In the genomic region with DNA sequence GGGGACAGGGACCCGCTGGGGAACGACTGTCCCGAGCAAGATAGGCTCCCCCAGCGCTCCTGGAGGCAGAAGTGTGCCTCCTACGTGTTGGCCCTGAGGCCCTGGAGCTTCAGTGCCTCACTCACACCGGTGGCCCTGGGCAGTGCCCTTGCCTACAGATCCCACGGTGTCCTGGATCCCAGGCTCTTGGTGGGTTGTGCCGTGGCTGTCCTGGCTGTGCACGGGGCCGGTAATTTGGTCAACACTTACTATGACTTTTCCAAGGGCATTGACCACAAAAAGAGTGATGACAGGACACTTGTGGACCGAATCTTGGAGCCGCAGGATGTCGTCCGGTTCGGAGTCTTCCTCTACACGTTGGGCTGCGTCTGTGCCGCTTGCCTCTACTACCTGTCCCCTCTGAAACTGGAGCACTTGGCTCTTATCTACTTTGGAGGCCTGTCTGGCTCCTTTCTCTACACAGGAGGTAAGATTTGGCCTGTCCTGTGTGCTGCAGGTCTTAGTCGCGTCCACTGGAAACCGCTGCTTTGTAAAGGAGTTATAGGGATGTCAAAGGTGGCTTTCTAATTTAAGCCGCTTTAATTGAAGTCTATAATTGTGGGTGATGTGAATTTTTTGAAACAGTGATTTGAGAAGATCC, we compare ENCODE assay signal across 8 cellular contexts. TPM values are rescaled to one million over a fixed set of nuclear protein-coding genes. Genes with fewer than 3 reads are reported as not detected.
DNase-seq lines count a peak whose midpoint lies in the region; TF ChIP-seq lines count a peak whose summit lies in the region.

No MANE protein-coding gene starts in this region.

- WGBS in stomach, 5 donors = 2 to 11% (median 5%) methylated on average over 12 to 22 of the region's 22 CpGs

- H3K4me3 Mint-ChIP-seq in activated naive CD4-positive, alpha-beta T cell treated with anti-CD3 and anti-CD28 coated beads, Interleukin-2, amount 10 ng/mL, durations not matched to agents 7 days and 5 days = peak overlapping the region; percentile 99
- H3K4me3 Mint-ChIP-seq in immature natural killer cell = peak overlapping the region; percentile 90 to 93 (median 91)

- TF ChIP-seq POLR2A in stomach (IDR thresholded peaks at IDR 0.05) = no peak

- H3K27ac ChIP-seq in HL-60 (replicated peaks) = peak overlapping the region; percentile 100
- H3K27ac ChIP-seq in stomach = peak overlapping the region; percentile 94 to 99 (median 95)

- H3K9ac ChIP-seq in adipocyte (ENCODE audit: low read length) = peak overlapping the region; percentile 88

- no peaks in the 10 kb centered on the region for H3K36me3 ChIP-seq in adipocyte (ENCODE audit: control insufficient read depth, insufficient read depth, low read length, severe bottlenecking)
- peaks cover 0 to 24% (median 16%) of the 10 kb centered on the region in 4 donors for H3K36me3 ChIP-seq in stomach

- H3K9me3 ChIP-seq in adipocyte (ENCODE audit: control insufficient read depth, low read length) (no peaks in the 10 kb centered on the region), stomach (no peaks in the 10 kb centered on the region)

- H3K4me1 Mint-ChIP-seq in activated naive CD4-positive, alpha-beta T cell treated with anti-CD3 and anti-CD28 coated beads, Interleukin-2, amount 10 ng/mL, durations not matched to agents 7 days and 5 days = peaks cover 43% of the 10 kb centered on the region
- peaks cover 27 to 43% of the 10 kb centered on the region in 2 donors for H3K4me1 Mint-ChIP-seq in immature natural killer cell

- peak overlapping the region; percentile 88 for H3K27ac Mint-ChIP-seq in activated naive CD4-positive, alpha-beta T cell treated with anti-CD3 and anti-CD28 coated beads, Interleukin-2, amount 10 ng/mL, durations not matched to agents 7 days and 5 days
- peak overlapping the region; percentile 84 to 96 (median 94) for H3K27ac Mint-ChIP-seq in immature natural killer cell

- H3K27me3 ChIP-seq in HL-60 (ENCODE audit: insufficient read depth, poor library complexity, severe bottlenecking) (no peaks in the 10 kb centered on the region), adipocyte (replicated peaks; ENCODE audit: control insufficient read depth, insufficient read depth, low read length) (no peaks in the 10 kb centered on the region), stomach (no peaks in the 10 kb centered on the region)

- TF ChIP-seq CTCF in HL-60 (IDR thresholded peaks at IDR 0.05; ENCODE audit: insufficient read depth, low read length) (no peak), stomach (IDR thresholded peaks at IDR 0.05) (no peak)

- H3K4me3 ChIP-seq in HL-60 (replicated peaks; ENCODE audit: insufficient read depth, low read length) (peak overlapping the region; percentile 55), adipocyte (ENCODE audit: low read length) (peak overlapping the region; percentile 84), stomach (peak overlapping the region; percentile 75 to 85 (median 80))

- CTCF ChIA-PET in activated naive CD4-positive, alpha-beta T cell treated with anti-CD3 and anti-CD28 coated beads, Interleukin-2, amount 10 ng/mL, durations not matched to agents 7 days and 5 days (lab: Charles Lee) = no interaction called here

- peaks cover 19% of the 10 kb centered on the region for H3K4me1 ChIP-seq in adipocyte (ENCODE audit: control insufficient read depth, insufficient read depth, low read length)
- H3K4me1 ChIP-seq in stomach = peaks cover 25 to 45% (median 38%) of the 10 kb centered on the region in 4 donors

- DNase-seq in activated naive CD4-positive, alpha-beta T cell treated with anti-CD3 and anti-CD28 coated beads, Interleukin-2, amount 10 ng/mL, durations not matched to agents 7 days and 5 days = peak; percentile 41
- DNase-seq in activated naive CD4-positive, alpha-beta T cell (lab: John Stamatoyannopoulos, UW) = no peak
- peak in 1 of 2 experiments; percentile 11 for DNase-seq in HL-60 (ENCODE audit: low read depth in 1 of 2, low spot score in 1 of 2)
- DNase-seq in adipocyte (ENCODE audit: low read depth) = no peak
- DNase-seq in immature natural killer cell = peak in 1 of 3 donors; percentile 7
- DNase-seq in stomach = no peak
- DNase-seq in cerebellar nuclear complex (lab: John Stamatoyannopoulos, UW) = no peak
- no peak for DNase-seq in cortex of kidney (lab: John Stamatoyannopoulos, UW)

- no peaks in the 10 kb centered on the region for H3K9me3 Mint-ChIP-seq in activated naive CD4-positive, alpha-beta T cell treated with anti-CD3 and anti-CD28 coated beads, Interleukin-2, amount 10 ng/mL, durations not matched to agents 7 days and 5 days
- no peaks in the 10 kb centered on the region for H3K9me3 Mint-ChIP-seq in immature natural killer cell

- H3K27me3 Mint-ChIP-seq in activated naive CD4-positive, alpha-beta T cell treated with anti-CD3 and anti-CD28 coated beads, Interleukin-2, amount 10 ng/mL, durations not matched to agents 7 days and 5 days = peaks cover 8% of the 10 kb centered on the region
- H3K27me3 Mint-ChIP-seq in immature natural killer cell (ENCODE audit: low read depth in 3 of 3) = peaks cover 1 to 3% (median 2%) of the 10 kb centered on the region in 3 donors

- H3K36me3 Mint-ChIP-seq in activated naive CD4-positive, alpha-beta T cell treated with anti-CD3 and anti-CD28 coated beads, Interleukin-2, amount 10 ng/mL, durations not matched to agents 7 days and 5 days = peaks cover 32% of the 10 kb centered on the region
- peaks cover 0 to 13% (median 5%) of the 10 kb centered on the region in 3 donors for H3K36me3 Mint-ChIP-seq in immature natural killer cell

- intact Hi-C loops in stomach (cut with DNase I; ENCODE audit: low total_unique reads) = no loop called here

- TF ChIP-seq EP300 in stomach (IDR thresholded peaks at IDR 0.05) = no peak

RNA-seq across cellular contexts. Expression of a gene that starts 0.7 kb away (rescaled TPM):
- polyA plus RNA-seq in immature natural killer cell (10 to 100 TPM; 17.9 to 29.6 (median 28.5) TPM), stomach (1 to 10 TPM; 3.5 to 5.4 (median 4.6) TPM)
- total RNA-seq in stomach = 10 to 100 TPM in 2 of 5 donors, 1 to 10 TPM in 3; 2.2 to 33.8 (median 7.5) TPM

RNA-seq across cellular contexts. Expression of a gene that starts 11.4 kb away (rescaled TPM):
- polyA plus RNA-seq in immature natural killer cell (10 to 100 TPM in 1 of 3 donors, 1 to 10 TPM in 2; 1.7 to 10.1 (median 3.8) TPM), stomach (10 to 100 TPM in 1 of 3 donors, 1 to 10 TPM in 2; 6.3 to 15.7 (median 8.7) TPM)
- total RNA-seq in stomach = 10 to 100 TPM; 27.4 to 42.4 (median 35.2) TPM
